In genomic region chr19:47411696-47412095, GRCh38 we compare ENCODE assay signal across 2 cellular contexts. TPM values are rescaled to one million over a fixed set of nuclear protein-coding genes. Genes with fewer than 3 reads are reported as not detected.
"Had no signal": no experiment of that assay in that cellular context is flagged by ENCODE, and none has a peak within 500 bp of the region (broad histone marks: within the 10 kb centered on the region; RNA-seq: fewer than 3 reads in every experiment).

No MANE protein-coding gene starts in this region.

RNA-seq across cellular contexts. Expression of gene SLC8A2, which starts 60.0 kb away (rescaled TPM):
- total RNA-seq: GM23248, HFFc6 had no signal
- polyA plus RNA-seq: GM23248 had no signal
